Comparison of ENCODE assay signal across 13 cellular contexts in genomic region chr3:134838599-134838998, GRCh38. TPM values are rescaled to one million over a fixed set of nuclear protein-coding genes. Genes with fewer than 3 reads are reported as not detected.
A peak's percentile ranks its signal among the peaks of the same experiment; 100 is the strongest.
DNase-seq lines count a peak whose midpoint lies in the region; ATAC-seq and TF ChIP-seq lines count a peak whose summit lies in the region.
"Had no signal": no experiment of that assay in that cellular context is flagged by ENCODE, and none has a peak within 500 bp of the region (broad histone marks: within the 10 kb centered on the region; RNA-seq: fewer than 3 reads in every experiment).

No MANE protein-coding gene starts in this region.

- TF ChIP-seq CTCF in AG04450 (IDR thresholded peaks at IDR 0.05; ENCODE audit: low read depth, low read length) (peak; percentile 23), GM12874 (IDR thresholded peaks at IDR 0.05; ENCODE audit: insufficient read depth, low read depth, low read length) (peak; percentile 38; the same call in 1 of the 2 replicates), RWPE2 (IDR thresholded peaks at IDR 0.05; ENCODE audit: poor library complexity, severe bottlenecking) (peak; percentile 22)

- CTCF ChIA-PET in AG04450 (lab: Charles Lee), result interaction anchor here (1.1 kb wide), 2 partner anchors 14 to 238 kb away, joined by 3 read pairs; no protein-coding TSS in a partner anchor

- H3K36me3 ChIP-seq in RWPE2 (ENCODE audit: low read depth), result no peaks in the 10 kb centered on the region
- H3K36me3 ChIP-seq in iPS DF 6.9 (ENCODE audit: control insufficient read depth, insufficient read depth, low read length), result no peaks in the 10 kb centered on the region

- H3K27ac ChIP-seq in AG04450 (ENCODE audit: low read depth, low read length) (no peak overlapping the region), RWPE2 (ENCODE audit: poor library complexity, severe bottlenecking) (no peak overlapping the region), iPS DF 6.9 (ENCODE audit: low read length) (no peak overlapping the region)

- POLR2A ChIA-PET in AG04450 (lab: Yijun Ruan, JAX), result no interaction called here

- H3K9me3 ChIP-seq in AG04450 (ENCODE audit: control insufficient read depth, insufficient read depth, low read length) (no peaks in the 10 kb centered on the region), RWPE2 (ENCODE audit: severe bottlenecking) (no peaks in the 10 kb centered on the region), iPS DF 6.9 (ENCODE audit: control insufficient read depth, insufficient read depth, low read length) (no peaks in the 10 kb centered on the region)

- no peak for DNase-seq in AG04450 (ENCODE audit: low read depth, low spot score)
- no peak for DNase-seq in RWPE2 (ENCODE audit: low spot score)
- DNase-seq in iPS DF 6.9 (ENCODE audit: low read depth, low spot score), result peak; percentile 7
- no peak for DNase-seq in SKM-1 (lab: John Stamatoyannopoulos, UW; ENCODE audit: unreplicated experiment)
- DNase-seq in effector CD8-positive, alpha-beta T cell (lab: John Stamatoyannopoulos, UW), result no peak
- DNase-seq in NCI-H526 (lab: John Stamatoyannopoulos, UW), result no peak
- DNase-seq: C1 segment of cervical spinal cord; NCI-H2029 treated with DMSO at 0.1 percent for 48 hours; posterior cingulate gyrus; SHP77 treated with DMSO at 0.1 percent for 48 hours; stimulated activated CD4-positive, alpha-beta T cell treated with anti-CD3 and anti-CD28 coated beads, Interleukin-4, amount 100 ng/mL, for 4 hours had no signal

- no CpG with 5 or more reads among the region's 2 CpGs for WGBS in iPS DF 6.9 (ENCODE audit: insufficient coverage, insufficient read length)

- H3K27me3 ChIP-seq in AG04450 (ENCODE audit: control insufficient read depth, insufficient read depth, low read length) (no peaks in the 10 kb centered on the region), RWPE2 (ENCODE audit: insufficient read depth, poor library complexity, severe bottlenecking) (no peaks in the 10 kb centered on the region), iPS DF 6.9 (ENCODE audit: control insufficient read depth, insufficient read depth, low read length) (no peaks in the 10 kb centered on the region)

- no peak overlapping the region for H3K4me3 ChIP-seq in AG04450 (ENCODE audit: low read depth, low read length)
- H3K4me3 ChIP-seq in RWPE2 (ENCODE audit: severe bottlenecking), result no peak overlapping the region
- no peak overlapping the region for H3K4me3 ChIP-seq in iPS DF 6.9 (ENCODE audit: low read length)

- no peaks in the 10 kb centered on the region for H3K4me1 ChIP-seq in RWPE2 (ENCODE audit: insufficient read depth, poor library complexity, severe bottlenecking)
- no peaks in the 10 kb centered on the region for H3K4me1 ChIP-seq in iPS DF 6.9 (ENCODE audit: control insufficient read depth, insufficient read depth, low read length)

- no peak for ATAC-seq in RWPE2 (ENCODE audit: low read depth)
- no peak for ATAC-seq in GM18870 (IDR thresholded peaks at IDR 0.05; ENCODE audit: unreplicated experiment)

RNA-seq across cellular contexts. Expression of gene EPHB1, which starts 43.5 kb away (rescaled TPM):
- 0.07 and 0.11 TPM in 2 replicates for polyA plus RNA-seq in AG04450 (2011; rRNA removed)
- polyA minus RNA-seq in AG04450 (2011; rRNA and poly(A)+ RNA removed), result 1.7 TPM in 2 replicates
